Comparison of ENCODE assay signal across 8 cellular contexts in genomic region chr12:53220857-53221202, GRCh38. TPM values are rescaled to one million over a fixed set of nuclear protein-coding genes. Genes with fewer than 3 reads are reported as not detected.
DNase-seq lines count a peak whose midpoint lies in the region; ATAC-seq and TF ChIP-seq lines count a peak whose summit lies in the region.

No MANE protein-coding gene starts in this region.

- CTCF ChIA-PET in SK-N-SH (lab: Yijun Ruan, JAX) = interaction anchor here (0.7 to 14.8 kb wide), 12 partner anchors 13 to 155 kb away, joined by 3 to 363 read pairs (median 4); partner anchors contain the start of genes ESPL1, MYG1 and PFDN5

- H3K27me3 ChIP-seq in GM23338 (ENCODE audit: insufficient read depth) (peaks cover 15% of the 10 kb centered on the region), SK-N-SH (ENCODE audit: insufficient read depth) (no peaks in the 10 kb centered on the region), testis (no peaks in the 10 kb centered on the region)

- POLR2A ChIA-PET in SK-N-SH (lab: Yijun Ruan, JAX) = interaction anchor here (0.8 to 2.6 kb wide), 3 partner anchors 31 to 74 kb away, joined by 4 to 16 read pairs (median 6); partner anchors contain the start of genes ESPL1 and PFDN5

- TF ChIP-seq RAD21 in SK-N-SH (IDR thresholded peaks at IDR 0.05; ENCODE audit: low read length) = no peak

- no peak for TF ChIP-seq POLR2A in testis (IDR thresholded peaks at IDR 0.05)

- H2AFZ ChIP-seq in GM23338 (peak overlapping the region; percentile 47; the same call in 1 of the 2 replicates), SK-N-SH (ENCODE audit: low read depth) (peak overlapping the region; percentile 2; the same call in 1 of the 2 replicates)

- no peaks in the 10 kb centered on the region for H4K20me1 ChIP-seq in GM23338 (replicated peaks; ENCODE audit: insufficient read depth)
- peaks cover 5% of the 10 kb centered on the region; the same call in 1 of the 2 replicates for H4K20me1 ChIP-seq in SK-N-SH (ENCODE audit: insufficient read depth)

- H3K36me3 Mint-ChIP-seq in GM23338 (ENCODE audit: low read depth) = peaks cover 4% of the 10 kb centered on the region; the same call in 2 of the 3 replicates
- H3K36me3 Mint-ChIP-seq in activated naive CD4-positive, alpha-beta T cell treated with anti-CD3 and anti-CD28 coated beads, Interleukin-2, amount 50 U/mL, for 72 hours = peaks cover 6 to 8% of the 10 kb centered on the region in 2 donors

- H3K9me2 ChIP-seq in GM23338 (ENCODE audit: insufficient read depth) = no peaks in the 10 kb centered on the region
- no peaks in the 10 kb centered on the region for H3K9me2 ChIP-seq in SK-N-SH

- H3K27ac ChIP-seq in GM23338 (ENCODE audit: low read depth) (peak overlapping the region; percentile 97), SK-N-SH (ENCODE audit: low read depth in 2 of 2, low read length in 1 of 2) (peak overlapping the region; percentile 99), testis (peak overlapping the region; percentile 83 to 95)

- peaks cover 30% of the 10 kb centered on the region for H3K79me2 ChIP-seq in GM23338 (replicated peaks; ENCODE audit: insufficient read depth)
- peaks cover 40% of the 10 kb centered on the region for H3K79me2 ChIP-seq in SK-N-SH (ENCODE audit: insufficient read depth)

- H3K4me1 ChIP-seq in GM23338 (ENCODE audit: insufficient read depth) (peaks cover 63% of the 10 kb centered on the region), SK-N-SH (ENCODE audit: control insufficient read depth in 1 of 2, insufficient read depth in 2 of 2, low read depth in 1 of 2, low read length in 1 of 2) (peaks cover 53 to 58% of the 10 kb centered on the region in 2 experiments), testis (peaks cover 22% of the 10 kb centered on the region)

- peak; percentile 34 for ATAC-seq in GM23338
- peak; percentile 54 to 77 for ATAC-seq in activated naive CD4-positive, alpha-beta T cell treated with anti-CD3 and anti-CD28 coated beads, Interleukin-2, amount 50 U/mL, for 72 hours

- WGBS in SK-N-SH (ENCODE audit: low lambda C conversion rate) = 0% methylated on average over 16 of the region's 37 CpGs
- WGBS in testis, 2 donors = 0 to 1% methylated on average over 10 to 37 of the region's 37 CpGs

- peak; percentile 58 for DNase-seq in DMS79 treated with DMSO at 0.1 percent for 48 hours (lab: John Stamatoyannopoulos, UW)
- DNase-seq in GM23338 (ENCODE audit: low spot score) = peak; percentile 95
- peak; percentile 99 for DNase-seq in LoVo (ENCODE audit: low spot score)
- DNase-seq in SK-N-SH = peak; percentile 94
- DNase-seq in activated naive CD4-positive, alpha-beta T cell treated with anti-CD3 and anti-CD28 coated beads, Interleukin-2, amount 50 U/mL, for 72 hours (ENCODE audit: low spot score in 2 of 2) = peak; percentile 83 to 84
- peak; percentile 91 for DNase-seq in germinal center (ENCODE audit: low spot score)
- peak; percentile 60 for DNase-seq in non-pigmented ciliary epithelial cell (ENCODE audit: low read depth)
- peak; percentile 90 for DNase-seq in testis

- H3F3A ChIP-seq in GM23338 (replicated peaks; ENCODE audit: low read depth) = peaks cover 43% of the 10 kb centered on the region
- peaks cover 33% of the 10 kb centered on the region for H3F3A ChIP-seq in SK-N-SH (replicated peaks; ENCODE audit: insufficient read depth)

- peak overlapping the region; percentile 83 for H3K27ac Mint-ChIP-seq in GM23338
- H3K27ac Mint-ChIP-seq in activated naive CD4-positive, alpha-beta T cell treated with anti-CD3 and anti-CD28 coated beads, Interleukin-2, amount 50 U/mL, for 72 hours = peak overlapping the region; percentile 81 to 98

- H3K4me3 ChIP-seq in GM23338 (peak overlapping the region; percentile 95), SK-N-SH (ENCODE audit: low read depth in 2 of 2, low read length in 1 of 2) (peak overlapping the region; percentile 54 to 75), testis (peak overlapping the region; percentile 54 to 59)

- peaks cover 75% of the 10 kb centered on the region for H3K4me1 Mint-ChIP-seq in GM23338

- peaks cover 4% of the 10 kb centered on the region; the same call in 1 of the 3 replicates for H3K9me3 Mint-ChIP-seq in GM23338
- no peaks in the 10 kb centered on the region for H3K9me3 Mint-ChIP-seq in activated naive CD4-positive, alpha-beta T cell treated with anti-CD3 and anti-CD28 coated beads, Interleukin-2, amount 50 U/mL, for 72 hours

- intact Hi-C loops in testis (cut with DNase I; ENCODE audit: low total_unique reads) = no loop called here

- TF ChIP-seq EP300 in SK-N-SH (IDR thresholded peaks at IDR 0.05; ENCODE audit: borderline replicate concordance in 1 of 2, low read depth in 1 of 2, low read length in 1 of 2) = no peak

- peak overlapping the region; percentile 86 for H3K9ac ChIP-seq in SK-N-SH

- peaks cover 38% of the 10 kb centered on the region for H3K27me3 Mint-ChIP-seq in GM23338 (ENCODE audit: insufficient read depth, low read depth, poor library complexity)

- TF ChIP-seq CTCF in GM23338 (conservative IDR thresholded peaks at IDR 0.05; ENCODE audit: low read depth in 2 of 2) (no peak), SK-N-SH (IDR thresholded peaks at IDR 0.05) (no peak), testis (IDR thresholded peaks at IDR 0.05) (no peak)

- H3K9me3 ChIP-seq in SK-N-SH (no peaks in the 10 kb centered on the region), testis (no peaks in the 10 kb centered on the region)

- H3K4me3 Mint-ChIP-seq in GM23338 = peak overlapping the region; percentile 94

- H3K36me3 ChIP-seq in GM23338 (ENCODE audit: insufficient read depth) (no peaks in the 10 kb centered on the region; the same call in 1 of the 2 replicates), SK-N-SH (replicated peaks in 1 of 2; ENCODE audit: control insufficient read depth in 1 of 2, insufficient read depth in 2 of 2, low read length in 1 of 2) (no peaks in the 10 kb centered on the region), testis (ENCODE audit: low read depth, missing control alignments) (no peaks in the 10 kb centered on the region)

- H3K4me2 ChIP-seq in GM23338 = peak overlapping the region; percentile 91
- H3K4me2 ChIP-seq in SK-N-SH = peak overlapping the region; percentile 80

TF ChIP-seq in SK-N-SH, 30 proteins besides CTCF, POLR2A, EP300 and RAD21:
- TF ChIP-seq MEF2A (IDR thresholded peaks at IDR 0.05; ENCODE audit: borderline replicate concordance, low read depth) = no peak
- TF ChIP-seq POLR2AphosphoS5 (IDR thresholded peaks at IDR 0.05; ENCODE audit: low read depth, low read length) = 0 out of 2 replicates have a peak, but pooled peaks have one; percentile 3
- TF ChIP-seq TCF12 (IDR thresholded peaks at IDR 0.05) = 0 out of 2 replicates have a peak, but pooled peaks have one; percentile 2
- TF ChIP-seq RXRA (IDR thresholded peaks at IDR 0.05; ENCODE audit: borderline replicate concordance, low read depth) = peak; percentile 90
- no peak for TF ChIP-seq JUND (IDR thresholded peaks at IDR 0.05)

RNA-seq across cellular contexts. Expression of gene RARG, which starts 11.2 kb away (rescaled TPM):
- total RNA-seq in GM23338 (2014; rRNA removed; shearing (Covaris generic)) = 39.3 and 50.2 TPM in 2 replicates
- polyA plus RNA-seq in GM23338 (2016; fragmentation: Nextera tagmentation; extraction: Ambion mirVana) (16.4 and 18.5 TPM in 2 replicates), SK-N-SH (2012; rRNA removed) (35.0 and 36.6 TPM in 2 replicates), testis (ENCODE audit: insufficient read depth, low read depth, low replicate concordance) (13.6 TPM)
- 20.6 and 30.6 TPM in 2 replicates for polyA plus RNA-seq in SK-N-SH (2012; cell fraction: cytosol; rRNA removed)
- polyA plus RNA-seq in SK-N-SH (2012; cell fraction: nucleus; rRNA removed) = 67.2 and 75.5 TPM in 2 replicates
- total RNA-seq in activated naive CD4-positive, alpha-beta T cell treated with anti-CD3 and anti-CD28 coated beads, Interleukin-2, amount 50 U/mL, for 72 hours = 10 to 100 TPM; 15.5 to 23.5 TPM
- 10 to 100 TPM; 12.1 to 12.5 TPM for total RNA-seq in testis

RNA-seq across cellular contexts. Expression of gene ITGB7, which starts 13.8 kb away (rescaled TPM):
- total RNA-seq in GM23338 (2014; rRNA removed; shearing (Covaris generic)) = 0.39 TPM in 1 of 2 replicates, not detected in the other
- polyA plus RNA-seq in GM23338 (2016; fragmentation: Nextera tagmentation; extraction: Ambion mirVana) (0.32 and 0.43 TPM in 2 replicates), SK-N-SH (2012; rRNA removed) (0.25 and 0.31 TPM in 2 replicates), testis (ENCODE audit: insufficient read depth, low read depth, low replicate concordance) (3.7 TPM)
- 0.03 and 0.16 TPM in 2 replicates for polyA plus RNA-seq in SK-N-SH (2012; cell fraction: cytosol; rRNA removed)
- 2.4 and 2.5 TPM in 2 replicates for polyA plus RNA-seq in SK-N-SH (2012; cell fraction: nucleus; rRNA removed)
- total RNA-seq in activated naive CD4-positive, alpha-beta T cell treated with anti-CD3 and anti-CD28 coated beads, Interleukin-2, amount 50 U/mL, for 72 hours = 10 to 100 TPM; 71.4 to 76.3 TPM
- 1 to 10 TPM in 1 of 2 donors, under 1 TPM in 1; 0.24 to 1.2 TPM for total RNA-seq in testis

RNA-seq across cellular contexts. Expression of gene CSAD, which starts 40.1 kb away (rescaled TPM):
- total RNA-seq in GM23338 (2014; rRNA removed; shearing (Covaris generic)) = 3.6 and 7.1 TPM in 2 replicates
- polyA plus RNA-seq in GM23338 (2016; fragmentation: Nextera tagmentation; extraction: Ambion mirVana) = 3.1 and 3.2 TPM in 2 replicates
- 32.2 and 45.4 TPM in 2 replicates for polyA plus RNA-seq in SK-N-SH (2012; rRNA removed)
- 3.9 and 5.2 TPM in 2 replicates for polyA plus RNA-seq in SK-N-SH (2012; cell fraction: cytosol; rRNA removed)
- 305 and 362 TPM in 2 replicates for polyA plus RNA-seq in SK-N-SH (2012; cell fraction: nucleus; rRNA removed)
- 10 to 100 TPM; 24.4 to 55.8 TPM for total RNA-seq in activated naive CD4-positive, alpha-beta T cell treated with anti-CD3 and anti-CD28 coated beads, Interleukin-2, amount 50 U/mL, for 72 hours
- total RNA-seq in testis = 10 to 100 TPM; 73.9 to 93.7 TPM
- polyA plus RNA-seq in testis (ENCODE audit: insufficient read depth, low read depth, low replicate concordance) = 34.9 TPM

RNA-seq across cellular contexts. Expression of gene ZNF740, which starts 40.3 kb away (rescaled TPM):
- 13.0 and 13.2 TPM in 2 replicates for total RNA-seq in GM23338 (2014; rRNA removed; shearing (Covaris generic))
- polyA plus RNA-seq in GM23338 (2016; fragmentation: Nextera tagmentation; extraction: Ambion mirVana) (1.3 and 2.6 TPM in 2 replicates), SK-N-SH (2012; rRNA removed) (14.6 and 21.8 TPM in 2 replicates), testis (ENCODE audit: insufficient read depth, low read depth, low replicate concordance) (15.6 TPM)
- 7.9 and 10.3 TPM in 2 replicates for polyA plus RNA-seq in SK-N-SH (2012; cell fraction: cytosol; rRNA removed)
- 41.0 and 89.7 TPM in 2 replicates for polyA plus RNA-seq in SK-N-SH (2012; cell fraction: nucleus; rRNA removed)
- 10 to 100 TPM; 36.8 to 43.2 TPM for total RNA-seq in activated naive CD4-positive, alpha-beta T cell treated with anti-CD3 and anti-CD28 coated beads, Interleukin-2, amount 50 U/mL, for 72 hours
- 10 to 100 TPM; 19.8 to 27.2 TPM for total RNA-seq in testis

RNA-seq across cellular contexts. Expression of gene ESPL1, which starts 47.3 kb away (rescaled TPM):
- total RNA-seq in GM23338 (2014; rRNA removed; shearing (Covaris generic)) = 39.6 and 56.5 TPM in 2 replicates
- 12.7 and 13.2 TPM in 2 replicates for polyA plus RNA-seq in GM23338 (2016; fragmentation: Nextera tagmentation; extraction: Ambion mirVana)
- polyA plus RNA-seq in SK-N-SH (2012; rRNA removed) = 6.9 and 8.6 TPM in 2 replicates
- 2.3 and 4.0 TPM in 2 replicates for polyA plus RNA-seq in SK-N-SH (2012; cell fraction: cytosol; rRNA removed)
- polyA plus RNA-seq in SK-N-SH (2012; cell fraction: nucleus; rRNA removed) = 27.7 and 28.7 TPM in 2 replicates
- 10 to 100 TPM; 32.8 to 76.3 TPM for total RNA-seq in activated naive CD4-positive, alpha-beta T cell treated with anti-CD3 and anti-CD28 coated beads, Interleukin-2, amount 50 U/mL, for 72 hours
- total RNA-seq in testis = 10 to 100 TPM; 16.5 to 24.5 TPM
- polyA plus RNA-seq in testis (ENCODE audit: insufficient read depth, low read depth, low replicate concordance) = 30.5 TPM

Comparison
In these comparisons a context has a peak if more than half of its experiments do, and no peak if none do; other contexts are left out.
1. Peak in every context shown above with its lines: DNase-seq, ATAC-seq, H3K4me3 ChIP-seq and H3K27ac ChIP-seq.
2. RNA of gene ITGB7, which starts 13.8 kb away (total RNA-seq): 71.4 to 76.3 TPM in activated naive CD4-positive, alpha-beta T cell treated with anti-CD3 and anti-CD28 coated beads, Interleukin-2, amount 50 U/mL, for 72 hours; 0.24 to 1.2 TPM in testis and 0.39 TPM in GM23338; every median in the first group is over 10 times any median in the second.